ENCODE assay signal across 11 cellular contexts in genomic region chr3:158102660-158103085, GRCh38. TPM values are rescaled to one million over a fixed set of nuclear protein-coding genes. Genes with fewer than 3 reads are reported as not detected.
A peak's percentile ranks its signal among the peaks of the same experiment; 100 is the strongest.
DNase-seq lines count a peak whose midpoint lies in the region; ATAC-seq, FAIRE-seq and TF ChIP-seq lines count a peak whose summit lies in the region.
"Had no signal": no experiment of that assay in that cellular context is flagged by ENCODE, and none has a peak within 500 bp of the region (broad histone marks: within the 10 kb centered on the region; RNA-seq: fewer than 3 reads in every experiment).

No MANE protein-coding gene starts in this region.

- H3K4me1 Mint-ChIP-seq in CD8-positive, alpha-beta T cell (ENCODE audit: low read depth): peaks cover 44% of the 10 kb centered on the region
- H3K4me1 Mint-ChIP-seq in HFFc6 (ENCODE audit: low read depth) (peaks cover 56% of the 10 kb centered on the region), neural crest cell (peaks cover 46% of the 10 kb centered on the region)

- no peak overlapping the region for H3K9ac ChIP-seq in endothelial cell of umbilical vein (replicated peaks; ENCODE audit: extremely low read depth, insufficient read depth, low read length)

- H3K4me3 Mint-ChIP-seq in CD8-positive, alpha-beta T cell: peak overlapping the region; percentile 29
- H3K4me3 Mint-ChIP-seq in HFFc6 (peak overlapping the region; percentile 95), neural crest cell (peak overlapping the region; percentile 19)

- no peak for TF ChIP-seq POLR2A in endothelial cell of umbilical vein (IDR thresholded peaks at IDR 0.05; ENCODE audit: low read depth, low read length)

- BruUV-seq in endothelial cell of umbilical vein (replicated peaks; lab: Mats Ljungman, UMichigan): no TSS peak

- no peak overlapping the region for H3K27ac Mint-ChIP-seq in CD8-positive, alpha-beta T cell
- H3K27ac Mint-ChIP-seq in HFFc6 (peak overlapping the region; percentile 82), neural crest cell (ENCODE audit: unreplicated experiment) (no peak overlapping the region)

- H3K4me2 ChIP-seq in endothelial cell of umbilical vein (ENCODE audit: insufficient read depth, low read length): no peak overlapping the region

- no peak for ATAC-seq in CD8-positive, alpha-beta T cell
- no peak for ATAC-seq in GM21423 (IDR thresholded peaks at IDR 0.05; ENCODE audit: unreplicated experiment)
- no peak for ATAC-seq in GM18511 (IDR thresholded peaks at IDR 0.05; ENCODE audit: unreplicated experiment)
- ATAC-seq in GM21360 (IDR thresholded peaks at IDR 0.05; ENCODE audit: unreplicated experiment): no peak

- H3K27ac ChIP-seq in CD8-positive, alpha-beta T cell (ENCODE audit: low read depth, low read length): no peak overlapping the region
- no peak overlapping the region for H3K27ac ChIP-seq in endothelial cell of umbilical vein (ENCODE audit: insufficient read depth, low read depth, low read length)

- peaks cover 89% of the 10 kb centered on the region for H3K27me3 Mint-ChIP-seq in CD8-positive, alpha-beta T cell (ENCODE audit: low read depth)
- H3K27me3 Mint-ChIP-seq in HFFc6 (ENCODE audit: insufficient read depth): peaks cover 33% of the 10 kb centered on the region
- H3K27me3 Mint-ChIP-seq in neural crest cell (ENCODE audit: low read depth): peaks cover 100% of the 10 kb centered on the region

- DNase-seq in CD8-positive, alpha-beta T cell: no peak
- DNase-seq in HFFc6 (no peak), endothelial cell of umbilical vein (ENCODE audit: low read depth, low spot score) (no peak), neural crest cell (ENCODE audit: low read depth, low spot score) (no peak), GM13976 (ENCODE audit: low spot score) (no peak)
- DNase-seq: NCI-H1092 treated with DMSO at 0.1 percent for 48 hours; stimulated activated CD4-positive, alpha-beta T cell treated with anti-CD3 and anti-CD28 coated beads, Interleukin-15, amount 100 ng/mL, for 24 hours had no signal

- no peaks in the 10 kb centered on the region for H3K79me2 ChIP-seq in endothelial cell of umbilical vein (ENCODE audit: control insufficient read depth, insufficient read depth, low read length)

- H3K9me3 ChIP-seq in CD8-positive, alpha-beta T cell (ENCODE audit: low read length): no peaks in the 10 kb centered on the region
- no peaks in the 10 kb centered on the region for H3K9me3 ChIP-seq in endothelial cell of umbilical vein (replicated peaks; ENCODE audit: control insufficient read depth, insufficient read depth, low read length)

- H2AFZ ChIP-seq in endothelial cell of umbilical vein (ENCODE audit: low read depth, low read length): no peak overlapping the region

- peaks cover 94% of the 10 kb centered on the region for H3K27me3 ChIP-seq in CD8-positive, alpha-beta T cell (ENCODE audit: insufficient read depth, low read length)
- peaks cover 86 to 99% of the 10 kb centered on the region in 2 experiments for H3K27me3 ChIP-seq in endothelial cell of umbilical vein (ENCODE audit: control insufficient read depth in 2 of 2, insufficient read depth in 2 of 2, low read length in 2 of 2)

- POLR2A ChIA-PET in CD8-positive, alpha-beta T cell (lab: Charles Lee): interaction anchor here (1.0 kb wide), 1 partner anchor 9 kb away, joined by 3 read pairs; no protein-coding TSS in a partner anchor
- POLR2A ChIA-PET in endothelial cell of umbilical vein (lab: Charles Lee): no interaction called here

- H3K4me3 ChIP-seq in CD8-positive, alpha-beta T cell (ENCODE audit: low read depth, low read length): no peak overlapping the region
- H3K4me3 ChIP-seq in endothelial cell of umbilical vein (replicated peaks in 1 of 3; ENCODE audit: insufficient read depth in 1 of 3, low read depth in 1 of 3, low read length in 3 of 3): no peak overlapping the region

- H3K36me3 Mint-ChIP-seq in CD8-positive, alpha-beta T cell: peaks cover 3% of the 10 kb centered on the region
- H3K36me3 Mint-ChIP-seq in HFFc6 (ENCODE audit: low read depth) (peaks cover 22% of the 10 kb centered on the region), neural crest cell (ENCODE audit: low read depth) (peaks cover 2% of the 10 kb centered on the region)

- in situ Hi-C loops in GM13976 (cut with MboI; ENCODE audit: low sequenced_read_pairs, unreplicated experiment): loop anchor here (10.0 to 25.0 kb wide), 2 partner anchors 210 to 332 kb away; no protein-coding TSS in a partner anchor

- CTCF ChIA-PET in CD8-positive, alpha-beta T cell (lab: Charles Lee): no interaction called here
- CTCF ChIA-PET in endothelial cell of umbilical vein (lab: Charles Lee): no interaction called here

- no peaks in the 10 kb centered on the region for H3K9me3 Mint-ChIP-seq in CD8-positive, alpha-beta T cell
- H3K9me3 Mint-ChIP-seq in HFFc6 (no peaks in the 10 kb centered on the region), neural crest cell (no peaks in the 10 kb centered on the region)

- intact Hi-C loops in CD8-positive, alpha-beta T cell (cut with DNase I, micrococcal nuclease): loop anchor here (5.0 to 10.0 kb wide), 3 partner anchors 562 to 1428 kb away; partner anchors contain the start of genes MFSD1 (in 1 of the 2) and TIPARP (in 1 of the 2)
- intact Hi-C loops in endothelial cell of umbilical vein (cut with micrococcal nuclease): loop anchor here (10.0 kb wide), 1 partner anchor 542 kb away; the partner anchor contains the start of gene GFM1

- no peaks in the 10 kb centered on the region for H3K9me1 ChIP-seq in endothelial cell of umbilical vein (replicated peaks; ENCODE audit: control insufficient read depth, extremely low read depth, insufficient read depth, low read length)

- dilution Hi-C loops in endothelial cell of umbilical vein (cut with MboI; ENCODE audit: extremely low pct_ligation_motif_present, low sequenced_read_pairs): no loop called here

- peaks cover 3% of the 10 kb centered on the region for H4K20me1 ChIP-seq in endothelial cell of umbilical vein (replicated peaks; ENCODE audit: control insufficient read depth, extremely low read depth, insufficient read depth, low read length)

- no peak for FAIRE-seq in endothelial cell of umbilical vein (lab: Jason Lieb, UNC)
- FAIRE-seq: islet of Langerhans had no signal

- H3K36me3 ChIP-seq in CD8-positive, alpha-beta T cell (ENCODE audit: insufficient read depth, low read length): no peaks in the 10 kb centered on the region
- H3K36me3 ChIP-seq in endothelial cell of umbilical vein (ENCODE audit: control insufficient read depth in 2 of 2, extremely low read depth in 1 of 2, insufficient read depth in 2 of 2, low read length in 2 of 2): no peaks in the 10 kb centered on the region

- peaks cover 39% of the 10 kb centered on the region for H3K4me1 ChIP-seq in CD8-positive, alpha-beta T cell (ENCODE audit: insufficient read depth, low read length)
- peaks cover 8% of the 10 kb centered on the region for H3K4me1 ChIP-seq in endothelial cell of umbilical vein (ENCODE audit: control insufficient read depth, extremely low read depth, insufficient read depth, low read length)

- TF ChIP-seq CTCF in CD8-positive, alpha-beta T cell (IDR thresholded peaks at IDR 0.05): no peak
- TF ChIP-seq CTCF in HFFc6 (IDR thresholded peaks at IDR 0.05): no peak
- no peak for TF ChIP-seq CTCF in endothelial cell of umbilical vein (IDR thresholded peaks at IDR 0.05; ENCODE audit: extremely low read depth in 1 of 2, insufficient read depth in 1 of 2, low read depth in 1 of 2, low read length in 2 of 2)
- TF ChIP-seq CTCF in neural crest cell (conservative IDR thresholded peaks at IDR 0.05): no peak
- no peak for TF ChIP-seq CTCF in GM13976 (IDR thresholded peaks at IDR 0.05; ENCODE audit: borderline replicate concordance, control extremely low read depth, extremely low read depth, insufficient read depth, missing control alignments)

TF ChIP-seq in endothelial cell of umbilical vein, 7 proteins besides CTCF, POLR2A, EP300 and RAD21:
- TF ChIP-seq MAX (IDR thresholded peaks at IDR 0.05; ENCODE audit: insufficient read depth, insufficient read length) (no peak), EZH2 (IDR thresholded peaks at IDR 0.05; ENCODE audit: borderline replicate concordance, low read depth, low read length, severe bottlenecking) (peak; percentile 47)

RNA-seq across cellular contexts. Expression of gene SHOX2, which starts 3.5 kb away (rescaled TPM):
- total RNA-seq in CD8-positive, alpha-beta T cell: not detected
- total RNA-seq in HFFc6 (2021; fragmentation: NEBNext Ultra II Directional; extraction: Animal tissue kit (Norgen Biotek cat#: 25700)): 10 to 100 TPM in 4 of 6 experiments, 1 to 10 TPM in 2; 7.3 to 19.1 (median 15.0) TPM
- total RNA-seq in endothelial cell of umbilical vein (not detected in 2 replicates), neural crest cell (2.4 and 2.5 TPM in 2 replicates)
- polyA plus RNA-seq in endothelial cell of umbilical vein: not detected in 2 replicates
- not detected in 2 replicates for polyA plus RNA-seq in endothelial cell of umbilical vein (2011; cell fraction: cytosol; rRNA removed)
- polyA plus RNA-seq in endothelial cell of umbilical vein (2011; cell fraction: nucleus; rRNA removed): not detected in 2 replicates
- 0.05 TPM in 1 of 2 replicates, not detected in the other for polyA plus RNA-seq in endothelial cell of umbilical vein (2012)
- polyA minus RNA-seq in endothelial cell of umbilical vein: 0.32 TPM in 1 of 2 replicates, not detected in the other
- not detected for polyA minus RNA-seq in endothelial cell of umbilical vein (2011; cell fraction: cytosol; rRNA and poly(A)+ RNA removed)
- polyA minus RNA-seq in endothelial cell of umbilical vein (2011; cell fraction: nucleus; rRNA and poly(A)+ RNA removed): not detected in 2 replicates

RNA-seq across cellular contexts. Expression of gene RSRC1, which starts 7.2 kb away (rescaled TPM):
- 10 to 100 TPM; 21.8 to 25.0 TPM for total RNA-seq in CD8-positive, alpha-beta T cell
- 10 to 100 TPM; 20.5 to 37.6 (median 33.0) TPM for total RNA-seq in HFFc6 (2021; fragmentation: NEBNext Ultra II Directional; extraction: Animal tissue kit (Norgen Biotek cat#: 25700))
- total RNA-seq in endothelial cell of umbilical vein: 24.8 and 25.4 TPM in 2 replicates
- 1.2 and 1.8 TPM in 2 replicates for polyA plus RNA-seq in endothelial cell of umbilical vein
- polyA plus RNA-seq in endothelial cell of umbilical vein (2011; cell fraction: cytosol; rRNA removed): 3.1 and 4.1 TPM in 2 replicates
- 6.4 and 10.1 TPM in 2 replicates for polyA plus RNA-seq in endothelial cell of umbilical vein (2011; cell fraction: nucleus; rRNA removed)
- 16.1 and 18.0 TPM in 2 replicates for polyA plus RNA-seq in endothelial cell of umbilical vein (2012)
- polyA minus RNA-seq in endothelial cell of umbilical vein: 6.5 and 7.8 TPM in 2 replicates
- 16.3 TPM for polyA minus RNA-seq in endothelial cell of umbilical vein (2011; cell fraction: cytosol; rRNA and poly(A)+ RNA removed)
- polyA minus RNA-seq in endothelial cell of umbilical vein (2011; cell fraction: nucleus; rRNA and poly(A)+ RNA removed): 32.5 and 35.6 TPM in 2 replicates
- 36.9 and 40.6 TPM in 2 replicates for total RNA-seq in neural crest cell

Comparison
In these comparisons a context has a peak if more than half of its experiments do, and no peak if none do; other contexts are left out.
1. H3K4me3 Mint-ChIP-seq: peak in every context shown above with its lines; median percentile 95 in HFFc6; 29 in CD8-positive, alpha-beta T cell; 19 in neural crest cell.